ENCODE assay signal across 8 cellular contexts in the genomic region with DNA sequence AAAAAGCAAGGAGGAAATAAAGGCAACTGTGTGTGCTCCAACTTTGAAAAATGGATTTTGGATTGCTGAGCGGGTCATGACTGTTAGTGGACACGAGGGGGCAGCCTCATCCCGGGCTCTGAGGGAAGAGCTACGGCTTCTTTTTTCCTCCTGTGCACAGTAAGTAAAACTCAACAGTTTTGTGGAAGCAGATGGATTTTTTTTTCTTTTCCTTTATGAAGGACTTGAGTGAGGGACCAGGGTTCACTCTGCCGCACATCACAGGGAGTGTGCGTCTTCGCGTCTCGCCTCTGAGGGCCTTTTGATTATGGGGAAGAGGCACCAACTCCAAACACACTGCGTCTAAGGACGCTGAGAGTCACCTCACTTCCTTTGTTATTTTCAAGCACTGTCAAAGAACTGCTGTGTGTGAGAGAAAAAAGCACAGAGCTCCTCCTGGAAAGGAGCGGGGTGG.
A peak's percentile ranks its signal among the peaks of the same experiment; 100 is the strongest.
DNase-seq lines count a peak whose midpoint lies in the region; ATAC-seq, FAIRE-seq and TF ChIP-seq lines count a peak whose summit lies in the region.

No MANE protein-coding gene starts in this region.

- H3K27ac Mint-ChIP-seq in activated naive CD8-positive, alpha-beta T cell treated with anti-CD3 and anti-CD28 coated beads for 36 hours = no peak overlapping the region

- no peaks in the 10 kb centered on the region for H3F3A ChIP-seq in OCI-LY1 (ENCODE audit: insufficient read depth, low read length)

- H3K4me3 Mint-ChIP-seq in activated naive CD8-positive, alpha-beta T cell treated with anti-CD3 and anti-CD28 coated beads for 36 hours = no peak overlapping the region

- intact Hi-C loops in heart left ventricle (cut with DNase I) (loop anchor here in 1 of 10 donors (5.0 kb wide), 1 partner anchor 1388 kb away; no protein-coding TSS in a partner anchor), pancreas (cut with DNase I) (no loop called here)

- peak overlapping the region in 10 of 11 experiments; percentile 53 to 70 (median 60); a peak in 19 of 22 replicates for H3K9ac ChIP-seq in BLaER1 treated with 17β-estradiol and CSF1 and Interleukin-3, amounts not matched to agents 10 nM and 100 nM
- no peak overlapping the region for H3K9ac ChIP-seq in OCI-LY1 (ENCODE audit: low read length)

- WGBS in heart left ventricle, 4 donors = 0 to 1% (median 1%) methylated on average over 12 of the region's 12 CpGs
- 0 to 1% methylated on average over 12 of the region's 12 CpGs for WGBS in pancreas, 2 donors

- TF ChIP-seq CTCF in OCI-LY1 (IDR thresholded peaks at IDR 0.05; ENCODE audit: low read length) = peak; percentile 88
- peak; percentile 75 to 88 (median 83) for TF ChIP-seq CTCF in heart left ventricle (IDR thresholded peaks at IDR 0.05)
- TF ChIP-seq CTCF in pancreas (IDR thresholded peaks at IDR 0.05) = peak; percentile 63 to 83 (median 74)

- H3K27ac ChIP-seq in BLaER1 treated with 17β-estradiol and CSF1 and Interleukin-3, amounts not matched to agents 10 nM and 100 nM = peak overlapping the region in 8 of 11 experiments; percentile 20 to 53 (median 42); a peak in 10 of 22 replicates
- H3K27ac ChIP-seq in OCI-LY1 (ENCODE audit: low read depth, low read length, poor library complexity, severe bottlenecking) (no peak overlapping the region), heart left ventricle (no peak overlapping the region), pancreas (no peak overlapping the region)

- FAIRE-seq in pancreas (lab: Jason Lieb, UNC) = no peak

- TF ChIP-seq POLR2A in heart left ventricle (IDR thresholded peaks at IDR 0.05) = no peak

- H3K9me3 ChIP-seq in BLaER1 treated with 17β-estradiol and CSF1 and Interleukin-3, amounts not matched to agents 10 nM and 100 nM (replicated peaks in 1 of 11) = no peaks in the 10 kb centered on the region
- H3K9me3 ChIP-seq in OCI-LY1 (ENCODE audit: low read length) (no peaks in the 10 kb centered on the region), heart left ventricle (no peaks in the 10 kb centered on the region), pancreas (no peaks in the 10 kb centered on the region)

- H3K4me1 ChIP-seq in BLaER1 treated with 17β-estradiol and CSF1 and Interleukin-3, amounts not matched to agents 10 nM and 100 nM = peaks cover 0 to 6% (median 1%) of the 10 kb centered on the region in 10 experiments; a peak in 7 of 20 replicates
- no peaks in the 10 kb centered on the region for H3K4me1 ChIP-seq in OCI-LY1 (ENCODE audit: insufficient read depth, low read length, severe bottlenecking)
- peaks cover 0 to 11% (median 0%) of the 10 kb centered on the region in 12 donors for H3K4me1 ChIP-seq in heart left ventricle
- H3K4me1 ChIP-seq in pancreas = no peaks in the 10 kb centered on the region

- peak overlapping the region in 6 of 10 experiments; percentile 19 to 47 (median 38); a peak in 9 of 20 replicates for H3K4me3 ChIP-seq in BLaER1 treated with 17β-estradiol and CSF1 and Interleukin-3, amounts not matched to agents 10 nM and 100 nM
- no peak overlapping the region for H3K4me3 ChIP-seq in OCI-LY1 (ENCODE audit: low read depth, low read length, poor library complexity, severe bottlenecking)
- H3K4me3 ChIP-seq in heart left ventricle = peak overlapping the region in 9 of 12 donors; percentile 7 to 53 (median 39)
- H3K4me3 ChIP-seq in pancreas = no peak overlapping the region

- peaks cover 4% of the 10 kb centered on the region for H3K4me1 Mint-ChIP-seq in activated naive CD8-positive, alpha-beta T cell treated with anti-CD3 and anti-CD28 coated beads for 36 hours

- H4K20me1 ChIP-seq in BLaER1 treated with 17β-estradiol and CSF1 and Interleukin-3, amounts not matched to agents 10 nM and 100 nM = no peaks in the 10 kb centered on the region
- no peaks in the 10 kb centered on the region for H4K20me1 ChIP-seq in OCI-LY1 (ENCODE audit: insufficient read depth, low read length)

- H3K27me3 ChIP-seq in BLaER1 treated with 17β-estradiol and CSF1 and Interleukin-3, amounts not matched to agents 10 nM and 100 nM = no peaks in the 10 kb centered on the region
- no peaks in the 10 kb centered on the region for H3K27me3 ChIP-seq in OCI-LY1 (ENCODE audit: insufficient read depth, low read length)
- no peaks in the 10 kb centered on the region for H3K27me3 ChIP-seq in heart left ventricle
- peaks cover 0 to 3% (median 0%) of the 10 kb centered on the region in 4 donors for H3K27me3 ChIP-seq in pancreas

- ATAC-seq in GM18519 (IDR thresholded peaks at IDR 0.05; ENCODE audit: low FRiP score, unreplicated experiment) = peak; percentile 62
- ATAC-seq in HG03139 (IDR thresholded peaks at IDR 0.05; ENCODE audit: unreplicated experiment) = peak; percentile 77
- peak; percentile 65 to 90 (median 82) for ATAC-seq in heart left ventricle
- peak; percentile 53 to 94 (median 88) for ATAC-seq in pancreas
- no peak for ATAC-seq in HG03280 (IDR thresholded peaks at IDR 0.05; ENCODE audit: unreplicated experiment)

- peaks cover 3% of the 10 kb centered on the region for H3K27me3 Mint-ChIP-seq in activated naive CD8-positive, alpha-beta T cell treated with anti-CD3 and anti-CD28 coated beads for 36 hours

- no peaks in the 10 kb centered on the region for H3K36me3 Mint-ChIP-seq in activated naive CD8-positive, alpha-beta T cell treated with anti-CD3 and anti-CD28 coated beads for 36 hours

- H2AFZ ChIP-seq in OCI-LY1 (ENCODE audit: low read length) = no peak overlapping the region

- no peaks in the 10 kb centered on the region for H3K9me3 Mint-ChIP-seq in activated naive CD8-positive, alpha-beta T cell treated with anti-CD3 and anti-CD28 coated beads for 36 hours

- H3K4me2 ChIP-seq in BLaER1 treated with 17β-estradiol and CSF1 and Interleukin-3, amounts not matched to agents 10 nM and 100 nM = peak overlapping the region; percentile 43 to 86 (median 55)
- no peak overlapping the region for H3K4me2 ChIP-seq in OCI-LY1 (ENCODE audit: low read length)

- DNase-seq in activated naive CD8-positive, alpha-beta T cell treated with anti-CD3 and anti-CD28 coated beads for 36 hours = peak; percentile 8
- DNase-seq in heart left ventricle (peak in 4 of 5 donors; percentile 22 to 34 (median 32)), pancreas (peak in 5 of 6 donors; percentile 7 to 64 (median 31))

- no peaks in the 10 kb centered on the region for H3K79me2 ChIP-seq in OCI-LY1 (ENCODE audit: insufficient read depth, low read length)

- no peaks in the 10 kb centered on the region for H3K36me3 ChIP-seq in BLaER1 treated with 17β-estradiol and CSF1 and Interleukin-3, amounts not matched to agents 10 nM and 100 nM
- H3K36me3 ChIP-seq in OCI-LY1 (ENCODE audit: insufficient read depth, low read length) (no peaks in the 10 kb centered on the region), heart left ventricle (no peaks in the 10 kb centered on the region), pancreas (no peaks in the 10 kb centered on the region)

- no peaks in the 10 kb centered on the region for H3K9me2 ChIP-seq in OCI-LY1 (ENCODE audit: low read depth, low read length)

Comparison
In these comparisons a context has a peak if more than half of its experiments do, and no peak if none do; other contexts are left out.
1. H3K27ac ChIP-seq: peak in BLaER1 treated with 17β-estradiol and CSF1 and Interleukin-3, amounts not matched to agents 10 nM and 100 nM (8 of 11); none in OCI-LY1 (single experiment), heart left ventricle (0 of 12) and pancreas (0 of 4).
2. H3K4me3 ChIP-seq: peak in BLaER1 treated with 17β-estradiol and CSF1 and Interleukin-3, amounts not matched to agents 10 nM and 100 nM (6 of 10) and heart left ventricle (9 of 12); none in OCI-LY1 (single experiment) and pancreas (0 of 4).
3. Peak in every context shown above with its lines, with median percentiles within 50 percentile points of each other: CTCF ChIP-seq and DNase-seq.